In genomic region chr4:106362426-106362825, GRCh38 we compare ENCODE assay signal across 10 cellular contexts. TPM values are rescaled to one million over a fixed set of nuclear protein-coding genes. Genes with fewer than 3 reads are reported as not detected.
"Had no signal": no experiment of that assay in that cellular context is flagged by ENCODE, and none has a peak within 500 bp of the region (broad histone marks: within the 10 kb centered on the region; RNA-seq: fewer than 3 reads in every experiment).

No MANE protein-coding gene starts in this region.

- ATAC-seq: HCT116, K562 had no signal

- DNase-seq: GM23248, GOT3, H7, HFFc6, IMR-90, KG1 had no signal

RNA-seq across cellular contexts. Expression of gene GIMD1, which starts 6.2 kb away (rescaled TPM):
- total RNA-seq: GM23248, H4, H7, HFFc6, HT-29, IMR-90, K562 had no signal
- polyA plus RNA-seq: GM23248, K562 had no signal
